13 cellular contexts compared by ENCODE assay signal in genomic region chr3:72171461-72171860, GRCh38.
DNase-seq lines count a peak whose midpoint lies in the region; TF ChIP-seq lines count a peak whose summit lies in the region.
"Had no signal": no experiment of that assay in that cellular context is flagged by ENCODE, and none has a peak within 500 bp of the region (broad histone marks: within the 10 kb centered on the region; RNA-seq: fewer than 3 reads in every experiment).

No MANE protein-coding gene starts in this region.

- H3K4me1 ChIP-seq in sigmoid colon, result peaks cover 0 to 45% (median 38%) of the 10 kb centered on the region in 4 donors
- H3K4me1 ChIP-seq: prostate gland had no signal

- no peak for TF ChIP-seq POLR2A in sigmoid colon (IDR thresholded peaks at IDR 0.05)

- TF ChIP-seq CTCF in sigmoid colon (IDR thresholded peaks at IDR 0.05), result no peak

- DNase-seq in EH (ENCODE audit: low read depth) (peak; percentile 44), cerebellar cortex (ENCODE audit: low spot score) (peak; percentile 10), hippocampal formation (lab: John Stamatoyannopoulos, UW) (peak; percentile 66 to 90), sigmoid colon (no peak), NCI-H446 treated with DMSO at 0.1 percent for 48 hours (lab: John Stamatoyannopoulos, UW) (no peak), NCI-H69 (lab: John Stamatoyannopoulos, UW) (no peak), RKO (ENCODE audit: low spot score) (no peak), NCI-H1105 treated with DMSO at 0.1 percent for 48 hours (lab: John Stamatoyannopoulos, UW) (no peak)
- DNase-seq: BE2C, cerebellar nuclear complex, NCI-H524 had no signal

- H3K9me3 ChIP-seq in sigmoid colon, result no peaks in the 10 kb centered on the region
- H3K9me3 ChIP-seq: BE2C, prostate gland had no signal

- no peak overlapping the region for H3K4me3 ChIP-seq in sigmoid colon
- H3K4me3 ChIP-seq: prostate gland had no signal

- peak overlapping the region; percentile 78 to 89 (median 82) for H3K27ac ChIP-seq in sigmoid colon
- H3K27ac ChIP-seq: RWPE1 had no signal

- no peaks in the 10 kb centered on the region for H3K36me3 ChIP-seq in sigmoid colon
- H3K36me3 ChIP-seq: BE2C, prostate gland had no signal

- no peak for TF ChIP-seq EP300 in sigmoid colon (IDR thresholded peaks at IDR 0.05)

- no peaks in the 10 kb centered on the region for H3K27me3 ChIP-seq in sigmoid colon
- H3K27me3 ChIP-seq: BE2C had no signal

- 74 to 83% methylated on average over 6 of the region's 6 CpGs for WGBS in sigmoid colon, 2 donors

- intact Hi-C loops in sigmoid colon (cut with DNase I), result no loop called here

Comparison
In these comparisons a context has a peak if more than half of its experiments do, and no peak if none do; other contexts are left out.
1. DNase-seq: peak in EH (single experiment), cerebellar cortex (single experiment) and hippocampal formation (2 of 2); none in sigmoid colon (single experiment), NCI-H446 treated with DMSO at 0.1 percent for 48 hours (single experiment), NCI-H69 (single experiment), RKO (single experiment) and NCI-H1105 treated with DMSO at 0.1 percent for 48 hours (single experiment).